2 cellular contexts compared by ENCODE assay signal in the genomic region with DNA sequence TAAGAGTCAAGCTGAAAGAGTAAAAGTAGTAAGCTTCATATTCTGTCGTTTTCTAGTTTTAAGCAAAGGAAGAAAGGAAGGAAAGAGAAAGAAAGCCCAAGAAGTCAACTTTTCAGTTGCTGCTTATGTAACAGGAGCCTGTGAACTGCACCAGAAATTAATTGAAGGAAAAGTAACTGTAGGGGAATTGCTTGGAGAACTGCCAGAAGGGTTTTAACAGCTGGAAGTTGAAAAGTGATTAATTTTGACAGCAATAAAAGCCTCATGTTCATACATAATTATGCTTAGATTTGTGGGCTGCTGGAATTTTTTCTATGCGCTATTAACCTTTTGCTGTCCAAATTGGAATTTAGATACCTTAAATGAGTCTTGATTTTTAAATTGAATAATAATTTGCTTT.
TF ChIP-seq lines count a peak whose summit lies in the region.

No MANE protein-coding gene starts in this region.

TF ChIP-seq in Ishikawa, 13 proteins besides CTCF, POLR2A, EP300 and RAD21 (continued from another document):
- TF ChIP-seq, protein P1, sequence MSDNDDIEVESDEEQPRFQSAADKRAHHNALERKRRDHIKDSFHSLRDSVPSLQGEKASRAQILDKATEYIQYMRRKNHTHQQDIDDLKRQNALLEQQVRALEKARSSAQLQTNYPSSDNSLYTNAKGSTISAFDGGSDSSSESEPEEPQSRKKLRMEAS (IDR thresholded peaks at IDR 0.05), result no peak
- TF ChIP-seq FOXM1 (IDR thresholded peaks at IDR 0.05; ENCODE audit: borderline replicate concordance, low read depth) (no peak), ZBTB7A (IDR thresholded peaks at IDR 0.05; ENCODE audit: low read depth) (no peak), REST (IDR thresholded peaks at IDR 0.05; ENCODE audit: low read depth) (no peak), CREB1 (IDR thresholded peaks at IDR 0.05; ENCODE audit: low read depth) (no peak)

TF ChIP-seq in SK-N-SH, 30 proteins besides CTCF, POLR2A, EP300 and RAD21 (continued from another document):
- TF ChIP-seq REST (IDR thresholded peaks at IDR 0.05; ENCODE audit: low read depth, low read length) (no peak), NRF1 (IDR thresholded peaks at IDR 0.05; ENCODE audit: low read depth, low read length) (no peak), NFIC (IDR thresholded peaks at IDR 0.05; ENCODE audit: borderline replicate concordance) (no peak; the same call in 1 of the 2 replicates), POLR2AphosphoS5 (IDR thresholded peaks at IDR 0.05; ENCODE audit: low read depth, low read length) (no peak), GATA2 (CRISPR knock-in tag; IDR thresholded peaks at IDR 0.05) (no peak)
TF ChIP-seq in SK-N-SH: peak in this region for 2.
